5 cellular contexts compared by ENCODE assay signal in the genomic region with DNA sequence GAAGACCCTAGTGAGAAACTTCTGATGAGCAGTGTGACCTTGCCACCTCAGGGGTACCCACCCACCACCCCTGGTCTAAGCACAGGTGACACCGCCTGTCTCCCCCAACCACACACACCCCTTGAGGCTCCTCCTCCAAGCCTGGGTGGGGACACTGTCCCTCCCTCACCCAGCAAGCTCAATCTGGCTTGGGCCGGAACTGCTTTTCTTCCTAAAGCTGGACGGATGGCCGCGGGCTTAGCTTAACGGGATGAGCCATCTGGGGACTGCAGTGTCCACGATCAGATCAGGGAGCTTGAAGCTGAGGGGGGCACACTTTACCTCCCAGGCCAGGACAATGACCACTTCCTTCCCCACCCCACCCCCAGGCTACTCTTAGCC. TPM values are rescaled to one million over a fixed set of nuclear protein-coding genes. Genes with fewer than 3 reads are reported as not detected.
A peak's percentile ranks its signal among the peaks of the same experiment; 100 is the strongest.
DNase-seq lines count a peak whose midpoint lies in the region; ATAC-seq and TF ChIP-seq lines count a peak whose summit lies in the region.
"Not testable (repeated sequence)": the region's sequence is repeated elsewhere in the genome, so short reads cannot be mapped to it uniquely, and the experiment has no call there.
"Had no signal": no experiment of that assay in that cellular context is flagged by ENCODE, and none has a peak within 500 bp of the region (broad histone marks: within the 10 kb centered on the region; RNA-seq: fewer than 3 reads in every experiment).

No MANE protein-coding gene starts in this region.

- peaks cover 29% of the 10 kb centered on the region for H3K4me1 Mint-ChIP-seq in brain
- peaks cover 2 to 11% of the 10 kb centered on the region in 2 donors for H3K4me1 Mint-ChIP-seq in stimulated activated naive B cell treated with anti-CD40 and anti-IgM and Interleukin-4, amounts not matched to agents 10 μg/mL and 1 μg/mL and 100 μg/mL, for 72 hours

- peak overlapping the region; percentile 91 to 97 (median 94) for H3K27ac Mint-ChIP-seq in brain
- H3K27ac Mint-ChIP-seq in stimulated activated naive B cell treated with anti-CD40 and anti-IgM and Interleukin-4, amounts not matched to agents 10 μg/mL and 1 μg/mL and 100 μg/mL, for 72 hours, result not testable (repeated sequence)

- not testable (repeated sequence) for H3K27me3 Mint-ChIP-seq in brain
- peaks cover 22 to 27% of the 10 kb centered on the region in 2 donors for H3K27me3 Mint-ChIP-seq in stimulated activated naive B cell treated with anti-CD40 and anti-IgM and Interleukin-4, amounts not matched to agents 10 μg/mL and 1 μg/mL and 100 μg/mL, for 72 hours

- TF ChIP-seq CTCF in brain (conservative IDR thresholded peaks at IDR 0.05), result not testable (repeated sequence)

- H3K9me3 Mint-ChIP-seq in brain, result peaks cover 0 to 24% (median 7%) of the 10 kb centered on the region in 5 experiments
- not testable (repeated sequence) for H3K9me3 Mint-ChIP-seq in stimulated activated naive B cell treated with anti-CD40 and anti-IgM and Interleukin-4, amounts not matched to agents 10 μg/mL and 1 μg/mL and 100 μg/mL, for 72 hours

- DNase-seq in stimulated activated naive B cell treated with anti-CD40 and anti-IgM and Interleukin-4, amounts not matched to agents 10 μg/mL and 1 μg/mL and 100 μg/mL, for 72 hours, result not testable (repeated sequence)

- WGBS in mesodermal cell (ENCODE audit: insufficient coverage in 2 of 2), 2 experiments, result 21% methylated on average over 3 of the region's 7 CpGs; no CpG with 5 or more reads in 1 of the 2 experiments

- peaks cover 34% of the 10 kb centered on the region for H3K4me1 ChIP-seq in HUES6 (ENCODE audit: control insufficient read depth, insufficient read depth, low read length)
- H3K4me1 ChIP-seq in mesodermal cell (ENCODE audit: control insufficient read depth, insufficient read depth, low read length, poor library complexity, severe bottlenecking), result peaks cover 13% of the 10 kb centered on the region

- H3K9me3 ChIP-seq in HUES6 (ENCODE audit: control insufficient read depth, insufficient read depth, low read depth, low read length), result peaks cover 19% of the 10 kb centered on the region
- H3K9me3 ChIP-seq in mesodermal cell (ENCODE audit: control insufficient read depth, low read length), result not testable (repeated sequence)

- H3K9ac ChIP-seq in HUES6 (ENCODE audit: low read length), result peak overlapping the region; percentile 55

- H3K36me3 Mint-ChIP-seq in brain; stimulated activated naive B cell treated with anti-CD40 and anti-IgM and Interleukin-4, amounts not matched to agents 10 μg/mL and 1 μg/mL and 100 μg/mL, for 72 hours: not testable (repeated sequence)

- not testable (repeated sequence) for ATAC-seq in stimulated activated naive B cell treated with anti-CD40 and anti-IgM and Interleukin-4, amounts not matched to agents 10 μg/mL and 1 μg/mL and 100 μg/mL, for 72 hours (replicated peaks)

- H3K27ac ChIP-seq in HUES6 (ENCODE audit: low read depth, low read length), result not testable (repeated sequence)
- H3K27ac ChIP-seq in mesodermal cell (ENCODE audit: low read depth, low read length, severe bottlenecking), result peak overlapping the region; percentile 36

- H3K27me3 ChIP-seq in HUES6 (ENCODE audit: control insufficient read depth, insufficient read depth, low read length), result not testable (repeated sequence)

- H3K4me3 ChIP-seq in HUES6 (ENCODE audit: low read depth, low read length), result 0 out of 2 replicates have a peak overlapping the region, but pooled peaks have one; percentile 31
- not testable (repeated sequence) for H3K4me3 ChIP-seq in mesodermal cell (ENCODE audit: extremely low read depth, insufficient read depth, low read length, poor library complexity, severe bottlenecking)

- peaks cover 11% of the 10 kb centered on the region for H3K36me3 ChIP-seq in HUES6 (ENCODE audit: control insufficient read depth, insufficient read depth, low read length)
- not testable (repeated sequence) for H3K36me3 ChIP-seq in mesodermal cell (ENCODE audit: control insufficient read depth, insufficient read depth, low read length)

- H3K4me3 Mint-ChIP-seq in brain, result peak overlapping the region; percentile 70 to 81 (median 76)
- peak overlapping the region; percentile 28 to 44 for H3K4me3 Mint-ChIP-seq in stimulated activated naive B cell treated with anti-CD40 and anti-IgM and Interleukin-4, amounts not matched to agents 10 μg/mL and 1 μg/mL and 100 μg/mL, for 72 hours

RNA-seq across cellular contexts. Expression of gene SLC6A8, which starts 1.1 kb away (rescaled TPM):
- polyA plus RNA-seq in brain (ENCODE audit: insufficient read depth, low read depth, low replicate concordance), result 80.5 TPM
- 41.5 TPM for polyA plus RNA-seq in mesodermal cell (2013, experiment 1 of 2)
- polyA plus RNA-seq in mesodermal cell (2013, experiment 2 of 2), result 37.1 TPM

RNA-seq across cellular contexts. Expression of gene PNCK, which starts 13.1 kb away (rescaled TPM):
- 24.5 TPM for polyA plus RNA-seq in brain (ENCODE audit: insufficient read depth, low read depth, low replicate concordance)
- 0.66 TPM for polyA plus RNA-seq in mesodermal cell (2013, experiment 1 of 2)
- polyA plus RNA-seq in mesodermal cell (2013, experiment 2 of 2), result 1.2 TPM
- polyA plus RNA-seq: naive thymus-derived CD4-positive, alpha-beta T cell had no signal

RNA-seq across cellular contexts. Expression of gene BCAP31, which starts 37.5 kb away (rescaled TPM):
- 284 TPM for polyA plus RNA-seq in brain (ENCODE audit: insufficient read depth, low read depth, low replicate concordance)
- polyA plus RNA-seq in mesodermal cell (2013, experiment 1 of 2), result 174 TPM
- 145 TPM for polyA plus RNA-seq in mesodermal cell (2013, experiment 2 of 2)

RNA-seq across cellular contexts. Expression of gene ABCD1, which starts 38.0 kb away (rescaled TPM):
- polyA plus RNA-seq in brain (ENCODE audit: insufficient read depth, low read depth, low replicate concordance), result 9.2 TPM
- polyA plus RNA-seq in mesodermal cell (2013, experiment 1 of 2), result 12.0 TPM
- 7.6 TPM for polyA plus RNA-seq in mesodermal cell (2013, experiment 2 of 2)

RNA-seq across cellular contexts. Expression of gene DUSP9, which starts 39.7 kb away (rescaled TPM):
- polyA plus RNA-seq in brain (ENCODE audit: insufficient read depth, low read depth, low replicate concordance), result 0.81 TPM
- polyA plus RNA-seq in mesodermal cell (2013, experiment 1 of 2), result 0.55 TPM
- 1.2 TPM for polyA plus RNA-seq in mesodermal cell (2013, experiment 2 of 2)
- polyA plus RNA-seq: naive thymus-derived CD4-positive, alpha-beta T cell had no signal
